In genomic region chr2:166516712-166517303, GRCh38 we compare ENCODE assay signal across 9 cellular contexts. TPM values are rescaled to one million over a fixed set of nuclear protein-coding genes. Genes with fewer than 3 reads are reported as not detected.
DNase-seq lines count a peak whose midpoint lies in the region; ATAC-seq and TF ChIP-seq lines count a peak whose summit lies in the region.
"Had no signal": no experiment of that assay in that cellular context is flagged by ENCODE, and none has a peak within 500 bp of the region (broad histone marks: within the 10 kb centered on the region; RNA-seq: fewer than 3 reads in every experiment).

No MANE protein-coding gene starts in this region.

- no peak overlapping the region for H3K9ac ChIP-seq in KMS-11

- CTCF ChIA-PET in CD8-positive, alpha-beta T cell (lab: Charles Lee): no interaction called here

- H3K4me3 ChIP-seq in KMS-11 (IDR thresholded peaks at IDR 0.05; ENCODE audit: insufficient read depth, low read depth, low read length): no peak overlapping the region
- no peak overlapping the region for H3K4me3 ChIP-seq in CD8-positive, alpha-beta T cell (ENCODE audit: low read depth, low read length)
- H3K4me3 ChIP-seq in vagina: no peak overlapping the region

- no peak for ATAC-seq in CD8-positive, alpha-beta T cell
- no peak for ATAC-seq in HG02884 (IDR thresholded peaks at IDR 0.05; ENCODE audit: unreplicated experiment)

- H3K27ac ChIP-seq in KMS-11 (no peak overlapping the region), vagina (no peak overlapping the region)
- no peak overlapping the region for H3K27ac ChIP-seq in CD8-positive, alpha-beta T cell (ENCODE audit: low read depth, low read length)

- no peaks in the 10 kb centered on the region for H3K4me1 ChIP-seq in KMS-11 (ENCODE audit: low read depth, poor library complexity, severe bottlenecking)
- no peaks in the 10 kb centered on the region for H3K4me1 ChIP-seq in CD8-positive, alpha-beta T cell (ENCODE audit: insufficient read depth, low read length)
- H3K4me1 ChIP-seq in vagina: no peaks in the 10 kb centered on the region

- H3K4me2 ChIP-seq in KMS-11: no peak overlapping the region

- TF ChIP-seq POLR2A in vagina (IDR thresholded peaks at IDR 0.05): no peak

- POLR2A ChIA-PET in CD8-positive, alpha-beta T cell (lab: Charles Lee): no interaction called here

- H4K20me1 ChIP-seq in KMS-11 (ENCODE audit: insufficient read depth): no peaks in the 10 kb centered on the region

- TF ChIP-seq CTCF in KMS-11 (conservative IDR thresholded peaks at IDR 0.05; ENCODE audit: low read depth, low read length) (peak; percentile 29; the same call in 1 of the 2 replicates), vagina (IDR thresholded peaks at IDR 0.05) (no peak)
- no peak for TF ChIP-seq CTCF in CD8-positive, alpha-beta T cell (IDR thresholded peaks at IDR 0.05)

- H3K27me3 ChIP-seq in KMS-11 (ENCODE audit: insufficient read depth, low read depth) (no peaks in the 10 kb centered on the region), vagina (no peaks in the 10 kb centered on the region)
- no peaks in the 10 kb centered on the region for H3K27me3 ChIP-seq in CD8-positive, alpha-beta T cell (ENCODE audit: insufficient read depth, low read length)

- no peaks in the 10 kb centered on the region for H3K79me2 ChIP-seq in KMS-11 (ENCODE audit: insufficient read depth, low read depth)

- no peaks in the 10 kb centered on the region for H3K9me3 ChIP-seq in CD8-positive, alpha-beta T cell (ENCODE audit: low read length)
- no peaks in the 10 kb centered on the region for H3K9me3 ChIP-seq in vagina

- H3K27me3 Mint-ChIP-seq in CD8-positive, alpha-beta T cell (ENCODE audit: low read depth): no peaks in the 10 kb centered on the region

- H3K36me3 Mint-ChIP-seq in CD8-positive, alpha-beta T cell: no peaks in the 10 kb centered on the region

- no peak overlapping the region for H2AFZ ChIP-seq in KMS-11 (ENCODE audit: low read depth)

- peak; percentile 30 for DNase-seq in EH (ENCODE audit: low read depth)
- DNase-seq in SW480 (ENCODE audit: low spot score): peak; percentile 24
- peak; percentile 14 for DNase-seq in iPS-NIHi7 (ENCODE audit: extremely low spot score)
- DNase-seq in CD8-positive, alpha-beta T cell: no peak
- no peak for DNase-seq in middle frontal gyrus (ENCODE audit: extremely low spot score, low spot score)
- no peak for DNase-seq in vagina (ENCODE audit: extremely low spot score in 2 of 2)

- H3K9me3 Mint-ChIP-seq in CD8-positive, alpha-beta T cell: no peaks in the 10 kb centered on the region
- H3K9me3 Mint-ChIP-seq: T-helper 1 cell treated with Interleukin-12 subunit alpha and Interleukin-12 subunit beta and Interleukin-4 antibody, amounts not matched to agents 30 μg/mL and 1 μg/mL, for 36 hours had no signal

- no peak overlapping the region for H3K27ac Mint-ChIP-seq in CD8-positive, alpha-beta T cell
- H3K27ac Mint-ChIP-seq: T-helper 1 cell treated with Interleukin-12 subunit alpha and Interleukin-12 subunit beta and Interleukin-4 antibody, amounts not matched to agents 30 μg/mL and 1 μg/mL, for 36 hours had no signal

- H3K4me3 Mint-ChIP-seq in CD8-positive, alpha-beta T cell: no peak overlapping the region
- H3K4me3 Mint-ChIP-seq: T-helper 1 cell treated with Interleukin-12 subunit alpha and Interleukin-12 subunit beta and Interleukin-4 antibody, amounts not matched to agents 30 μg/mL and 1 μg/mL, for 36 hours had no signal

- intact Hi-C loops in CD8-positive, alpha-beta T cell (cut with DNase I, micrococcal nuclease): no loop called here
- intact Hi-C loops in vagina (cut with DNase I): no loop called here

- H3K36me3 ChIP-seq in KMS-11 (ENCODE audit: insufficient read depth) (no peaks in the 10 kb centered on the region), vagina (no peaks in the 10 kb centered on the region)
- H3K36me3 ChIP-seq in CD8-positive, alpha-beta T cell (ENCODE audit: insufficient read depth, low read length): no peaks in the 10 kb centered on the region

- H3K4me1 Mint-ChIP-seq in CD8-positive, alpha-beta T cell (ENCODE audit: low read depth): no peaks in the 10 kb centered on the region

RNA-seq across cellular contexts. Expression of gene SCN7A, which starts 22.8 kb away (rescaled TPM):
- not detected for total RNA-seq in CD8-positive, alpha-beta T cell
- total RNA-seq in vagina: 15.0 TPM

Comparison
In these comparisons a context has a peak if more than half of its experiments do, and no peak if none do; other contexts are left out.
1. DNase-seq: peak in EH (single experiment), SW480 (single experiment) and iPS-NIHi7 (single experiment); none in CD8-positive, alpha-beta T cell (0 of 7), middle frontal gyrus (single experiment) and vagina (0 of 2).
2. RNA of gene SCN7A, which starts 22.8 kb away (total RNA-seq): 15.0 TPM in vagina (single experiment); not detected in CD8-positive, alpha-beta T cell; every median in the first group is over 10 times any median in the second.